In the genomic region with DNA sequence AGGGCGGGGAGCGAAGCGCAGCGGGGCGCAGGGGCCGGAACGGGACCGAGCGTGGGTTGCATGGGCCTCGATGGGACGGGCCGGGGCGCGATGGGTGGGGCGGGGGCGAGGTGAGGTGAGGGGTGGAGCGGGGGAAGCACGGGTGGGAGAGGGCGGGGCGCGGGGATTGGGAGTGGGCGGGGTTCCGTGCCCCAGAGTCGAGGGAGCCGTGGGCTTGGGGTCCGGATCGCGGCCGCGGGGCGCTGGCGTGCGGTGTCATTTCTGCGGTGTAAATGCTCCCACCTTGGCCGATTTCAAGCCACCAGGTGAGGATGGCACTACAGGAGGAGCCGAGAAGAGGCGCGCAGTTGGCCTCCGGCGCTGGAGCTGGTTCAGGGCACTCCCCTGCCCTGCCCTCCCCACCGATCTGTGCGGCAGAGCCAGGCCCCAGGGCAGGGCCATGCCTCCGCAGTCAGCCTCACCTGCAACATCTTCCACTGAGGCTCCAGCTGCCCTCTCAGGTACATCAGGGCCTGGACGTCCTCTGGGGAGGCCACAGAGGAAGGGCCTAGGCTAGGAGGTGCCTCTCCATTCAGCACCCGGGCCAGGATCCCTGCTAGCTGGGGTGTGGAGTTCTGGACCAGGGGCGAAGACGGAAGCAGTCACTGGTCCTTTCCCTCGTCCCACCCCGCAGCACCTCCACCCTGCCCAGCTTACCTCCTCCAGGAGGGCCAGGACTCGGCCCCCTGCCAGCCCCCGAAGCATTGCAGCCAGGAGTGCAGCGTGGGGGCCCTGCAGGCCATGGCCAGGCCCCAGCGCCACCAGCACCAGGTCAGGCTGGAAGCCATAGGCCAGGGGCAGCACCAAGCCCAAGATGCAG, we compare ENCODE assay signal across 8 cellular contexts. TPM values are rescaled to one million over a fixed set of nuclear protein-coding genes. Genes with fewer than 3 reads are reported as not detected.
DNase-seq lines count a peak whose midpoint lies in the region; ATAC-seq and TF ChIP-seq lines count a peak whose summit lies in the region.

No MANE protein-coding gene starts in this region.

- H3K27me3 Mint-ChIP-seq in activated CD8-positive, alpha-beta memory T cell treated with anti-CD3 and anti-CD28 coated beads, Interleukin-2, amount 10 ng/mL, durations not matched to agents 7 days and 5 days: no peaks in the 10 kb centered on the region
- no peaks in the 10 kb centered on the region for H3K27me3 Mint-ChIP-seq in activated T-helper 2 cell treated with anti-CD3 and anti-CD28 coated beads, Interferon-gamma antibody, Interleukin-2, Interleukin-4, amounts not matched to agents 10 μg/mL and 5 μg/mL and 100 μg/mL, durations not matched to agents 14 hours and 24 hours and 36 hours (ENCODE audit: low read depth)

- no peaks in the 10 kb centered on the region for H3K9me3 Mint-ChIP-seq in activated CD8-positive, alpha-beta memory T cell treated with anti-CD3 and anti-CD28 coated beads, Interleukin-2, amount 10 ng/mL, durations not matched to agents 7 days and 5 days (ENCODE audit: low read depth)
- no peaks in the 10 kb centered on the region for H3K9me3 Mint-ChIP-seq in activated T-helper 2 cell treated with anti-CD3 and anti-CD28 coated beads, Interferon-gamma antibody, Interleukin-2, Interleukin-4, amounts not matched to agents 10 μg/mL and 5 μg/mL and 100 μg/mL, durations not matched to agents 14 hours and 24 hours and 36 hours

- intact Hi-C loops in activated T-helper 2 cell treated with anti-CD3 and anti-CD28 coated beads, Interferon-gamma antibody, Interleukin-2, Interleukin-4, amounts not matched to agents 10 μg/mL and 5 μg/mL and 100 μg/mL, durations not matched to agents 14 hours and 24 hours and 36 hours (cut with micrococcal nuclease): loop anchor here (1.0 to 10.0 kb wide), 3 partner anchors 98 to 375 kb away; a partner anchor contains a TSS
- intact Hi-C loops in left ventricle myocardium superior (cut with micrococcal nuclease): loop anchor here (10.0 kb wide), 1 partner anchor 99 kb away; a partner anchor contains a TSS
- intact Hi-C loops in spleen (cut with DNase I; ENCODE audit: low total_unique reads): loop anchor here (10.0 kb wide), 1 partner anchor 249 kb away; no protein-coding TSS in a partner anchor

- H3K36me3 Mint-ChIP-seq in activated CD8-positive, alpha-beta memory T cell treated with anti-CD3 and anti-CD28 coated beads, Interleukin-2, amount 10 ng/mL, durations not matched to agents 7 days and 5 days: peaks cover 10% of the 10 kb centered on the region
- H3K36me3 Mint-ChIP-seq in activated T-helper 2 cell treated with anti-CD3 and anti-CD28 coated beads, Interferon-gamma antibody, Interleukin-2, Interleukin-4, amounts not matched to agents 10 μg/mL and 5 μg/mL and 100 μg/mL, durations not matched to agents 14 hours and 24 hours and 36 hours (ENCODE audit: low read depth): peaks cover 32% of the 10 kb centered on the region

- in situ Hi-C loops in G401 (cut with HindIII; ENCODE audit: low sequenced_read_pairs): no loop called here

- H3K4me3 ChIP-seq in spleen: peak overlapping the region; percentile 79 to 96 (median 91)

- peak overlapping the region; percentile 82 to 98 (median 94) for H3K27ac ChIP-seq in spleen

- H3K4me3 Mint-ChIP-seq in activated CD8-positive, alpha-beta memory T cell treated with anti-CD3 and anti-CD28 coated beads, Interleukin-2, amount 10 ng/mL, durations not matched to agents 7 days and 5 days: peak overlapping the region; percentile 90
- peak overlapping the region; percentile 100 for H3K4me3 Mint-ChIP-seq in activated T-helper 2 cell treated with anti-CD3 and anti-CD28 coated beads, Interferon-gamma antibody, Interleukin-2, Interleukin-4, amounts not matched to agents 10 μg/mL and 5 μg/mL and 100 μg/mL, durations not matched to agents 14 hours and 24 hours and 36 hours (ENCODE audit: low read depth)

- H3K27me3 ChIP-seq in spleen (replicated peaks in 1 of 7): no peaks in the 10 kb centered on the region

- CTCF ChIA-PET in activated CD8-positive, alpha-beta memory T cell treated with anti-CD3 and anti-CD28 coated beads, Interleukin-2, amount 10 ng/mL, durations not matched to agents 7 days and 5 days (lab: Charles Lee): interaction anchor here (1.6 to 3.8 kb wide), 2 partner anchors 96 to 121 kb away, joined by 3 to 22 read pairs; no protein-coding TSS in a partner anchor

- DNase-seq in activated CD8-positive, alpha-beta memory T cell treated with anti-CD3 and anti-CD28 coated beads, Interleukin-2, amount 10 ng/mL, durations not matched to agents 7 days and 5 days: no peak
- no peak for DNase-seq in activated CD8-positive, alpha-beta memory T cell treated with anti-CD3 and anti-CD28 coated beads for 24 hours
- no peak for DNase-seq in activated T-helper 2 cell treated with anti-CD3 and anti-CD28 coated beads, Interferon-gamma antibody, Interleukin-2, Interleukin-4, amounts not matched to agents 10 μg/mL and 5 μg/mL and 100 μg/mL, durations not matched to agents 14 hours and 24 hours and 36 hours (ENCODE audit: low spot score)
- DNase-seq in left ventricle myocardium superior (no peak), spleen (peak; percentile 84), mesenteric fat pad (ENCODE audit: low spot score) (no peak), G401 (ENCODE audit: low spot score) (no peak)

- H3K9me3 ChIP-seq in spleen: no peaks in the 10 kb centered on the region

- 13 to 55% (median 19%) methylated on average over 7 to 53 of the region's 53 CpGs for WGBS in spleen, 5 donors

- peak overlapping the region; percentile 99 for H3K27ac Mint-ChIP-seq in activated CD8-positive, alpha-beta memory T cell treated with anti-CD3 and anti-CD28 coated beads, Interleukin-2, amount 10 ng/mL, durations not matched to agents 7 days and 5 days
- peak overlapping the region; percentile 100 for H3K27ac Mint-ChIP-seq in activated T-helper 2 cell treated with anti-CD3 and anti-CD28 coated beads, Interferon-gamma antibody, Interleukin-2, Interleukin-4, amounts not matched to agents 10 μg/mL and 5 μg/mL and 100 μg/mL, durations not matched to agents 14 hours and 24 hours and 36 hours

- peak; percentile 4 for ATAC-seq in activated CD8-positive, alpha-beta memory T cell treated with anti-CD3 and anti-CD28 coated beads, Interleukin-2, amount 10 ng/mL, durations not matched to agents 7 days and 5 days
- ATAC-seq in left ventricle myocardium superior (peak; percentile 49), HG02840 (IDR thresholded peaks at IDR 0.05; ENCODE audit: low FRiP score, unreplicated experiment) (no peak)

- TF ChIP-seq POLR2A in spleen (IDR thresholded peaks at IDR 0.05): peak in 1 of 3 donors; percentile 0

- peaks cover 53% of the 10 kb centered on the region for H3K4me1 Mint-ChIP-seq in activated CD8-positive, alpha-beta memory T cell treated with anti-CD3 and anti-CD28 coated beads, Interleukin-2, amount 10 ng/mL, durations not matched to agents 7 days and 5 days
- H3K4me1 Mint-ChIP-seq in activated T-helper 2 cell treated with anti-CD3 and anti-CD28 coated beads, Interferon-gamma antibody, Interleukin-2, Interleukin-4, amounts not matched to agents 10 μg/mL and 5 μg/mL and 100 μg/mL, durations not matched to agents 14 hours and 24 hours and 36 hours (ENCODE audit: low read depth): peaks cover 18% of the 10 kb centered on the region

- no peak for TF ChIP-seq CTCF in spleen (IDR thresholded peaks at IDR 0.05 in 8 of 11, conservative IDR thresholded peaks at IDR 0.05 in 3 of 11)

- peaks cover 0 to 46% (median 16%) of the 10 kb centered on the region in 6 donors for H3K36me3 ChIP-seq in spleen

- H3K4me1 ChIP-seq in spleen: peaks cover 56 to 94% (median 87%) of the 10 kb centered on the region in 6 donors

RNA-seq across cellular contexts. Expression of a gene that starts 0.6 kb away (rescaled TPM):
- 10 to 100 TPM; 60.9 to 72.0 TPM for total RNA-seq in activated CD8-positive, alpha-beta memory T cell treated with anti-CD3 and anti-CD28 coated beads, Interleukin-2, amount 10 ng/mL, durations not matched to agents 7 days and 5 days
- total RNA-seq in activated T-helper 2 cell treated with anti-CD3 and anti-CD28 coated beads, Interferon-gamma antibody, Interleukin-2, Interleukin-4, amounts not matched to agents 10 μg/mL and 5 μg/mL and 100 μg/mL, durations not matched to agents 14 hours and 24 hours and 36 hours: 48.8 and 49.6 TPM in 2 replicates
- total RNA-seq in left ventricle myocardium superior: 18.4 TPM
- 10 to 100 TPM; 65.2 to 98.0 (median 69.4) TPM for total RNA-seq in spleen
- polyA plus RNA-seq in spleen: 10 to 100 TPM; 36.0 to 70.7 (median 69.2) TPM
- total RNA-seq in mesenteric fat pad: 27.6 TPM
- total RNA-seq in G401 (2014; rRNA removed; shearing (Covaris generic)): 15.1 and 17.0 TPM in 2 replicates

RNA-seq across cellular contexts. Expression of a gene that starts 5.6 kb away (rescaled TPM):
- total RNA-seq in activated CD8-positive, alpha-beta memory T cell treated with anti-CD3 and anti-CD28 coated beads, Interleukin-2, amount 10 ng/mL, durations not matched to agents 7 days and 5 days: 10 to 100 TPM; 75.2 to 96.3 TPM
- 60.0 and 62.9 TPM in 2 replicates for total RNA-seq in activated T-helper 2 cell treated with anti-CD3 and anti-CD28 coated beads, Interferon-gamma antibody, Interleukin-2, Interleukin-4, amounts not matched to agents 10 μg/mL and 5 μg/mL and 100 μg/mL, durations not matched to agents 14 hours and 24 hours and 36 hours
- total RNA-seq in left ventricle myocardium superior (12.7 TPM), spleen (100 to 1,000 TPM in 1 of 7 donors, 10 to 100 TPM in 6; 63.6 to 108 (median 70.2) TPM), mesenteric fat pad (24.4 TPM)
- polyA plus RNA-seq in spleen: 10 to 100 TPM; 25.0 to 69.9 (median 44.7) TPM
- 6.1 and 28.5 TPM in 2 replicates for total RNA-seq in G401 (2014; rRNA removed; shearing (Covaris generic))

RNA-seq across cellular contexts. Expression of a gene that starts 16.0 kb away (rescaled TPM):
- 10 to 100 TPM; 13.9 to 15.8 TPM for total RNA-seq in activated CD8-positive, alpha-beta memory T cell treated with anti-CD3 and anti-CD28 coated beads, Interleukin-2, amount 10 ng/mL, durations not matched to agents 7 days and 5 days
- total RNA-seq in activated T-helper 2 cell treated with anti-CD3 and anti-CD28 coated beads, Interferon-gamma antibody, Interleukin-2, Interleukin-4, amounts not matched to agents 10 μg/mL and 5 μg/mL and 100 μg/mL, durations not matched to agents 14 hours and 24 hours and 36 hours: 16.3 and 17.6 TPM in 2 replicates
- total RNA-seq in left ventricle myocardium superior (15.8 TPM), spleen (10 to 100 TPM in 2 of 7 donors, 1 to 10 TPM in 5; 3.9 to 11.6 (median 6.4) TPM), mesenteric fat pad (20.0 TPM)
- 10 to 100 TPM in 1 of 3 donors, 1 to 10 TPM in 2; 6.9 to 11.0 (median 9.0) TPM for polyA plus RNA-seq in spleen
- total RNA-seq in G401 (2014; rRNA removed; shearing (Covaris generic)): 155 and 158 TPM in 2 replicates

RNA-seq across cellular contexts. Expression of a gene that starts 24.7 kb away (rescaled TPM):
- 10 to 100 TPM; 16.5 to 18.5 TPM for total RNA-seq in activated CD8-positive, alpha-beta memory T cell treated with anti-CD3 and anti-CD28 coated beads, Interleukin-2, amount 10 ng/mL, durations not matched to agents 7 days and 5 days
- total RNA-seq in activated T-helper 2 cell treated with anti-CD3 and anti-CD28 coated beads, Interferon-gamma antibody, Interleukin-2, Interleukin-4, amounts not matched to agents 10 μg/mL and 5 μg/mL and 100 μg/mL, durations not matched to agents 14 hours and 24 hours and 36 hours: 19.0 and 20.9 TPM in 2 replicates
- 9.1 TPM for total RNA-seq in left ventricle myocardium superior
- 10 to 100 TPM in 3 of 7 donors, 1 to 10 TPM in 4; 5.2 to 20.7 (median 9.3) TPM for total RNA-seq in spleen
- 10 to 100 TPM; 10.7 to 25.3 (median 21.0) TPM for polyA plus RNA-seq in spleen
- 24.2 TPM for total RNA-seq in mesenteric fat pad
- 21.3 and 21.5 TPM in 2 replicates for total RNA-seq in G401 (2014; rRNA removed; shearing (Covaris generic))

RNA-seq across cellular contexts. Expression of a gene that starts 44.6 kb away (rescaled TPM):
- 10 to 100 TPM; 30.0 to 35.6 TPM for total RNA-seq in activated CD8-positive, alpha-beta memory T cell treated with anti-CD3 and anti-CD28 coated beads, Interleukin-2, amount 10 ng/mL, durations not matched to agents 7 days and 5 days
- 26.3 and 26.4 TPM in 2 replicates for total RNA-seq in activated T-helper 2 cell treated with anti-CD3 and anti-CD28 coated beads, Interferon-gamma antibody, Interleukin-2, Interleukin-4, amounts not matched to agents 10 μg/mL and 5 μg/mL and 100 μg/mL, durations not matched to agents 14 hours and 24 hours and 36 hours
- total RNA-seq in left ventricle myocardium superior (14.5 TPM), spleen (10 to 100 TPM; 25.4 to 31.7 (median 29.3) TPM), mesenteric fat pad (23.8 TPM)
- 10 to 100 TPM; 26.2 to 70.8 (median 47.0) TPM for polyA plus RNA-seq in spleen
- total RNA-seq in G401 (2014; rRNA removed; shearing (Covaris generic)): 25.5 and 40.7 TPM in 2 replicates
